Comparison of ENCODE assay signal across 14 cellular contexts in the genomic region with DNA sequence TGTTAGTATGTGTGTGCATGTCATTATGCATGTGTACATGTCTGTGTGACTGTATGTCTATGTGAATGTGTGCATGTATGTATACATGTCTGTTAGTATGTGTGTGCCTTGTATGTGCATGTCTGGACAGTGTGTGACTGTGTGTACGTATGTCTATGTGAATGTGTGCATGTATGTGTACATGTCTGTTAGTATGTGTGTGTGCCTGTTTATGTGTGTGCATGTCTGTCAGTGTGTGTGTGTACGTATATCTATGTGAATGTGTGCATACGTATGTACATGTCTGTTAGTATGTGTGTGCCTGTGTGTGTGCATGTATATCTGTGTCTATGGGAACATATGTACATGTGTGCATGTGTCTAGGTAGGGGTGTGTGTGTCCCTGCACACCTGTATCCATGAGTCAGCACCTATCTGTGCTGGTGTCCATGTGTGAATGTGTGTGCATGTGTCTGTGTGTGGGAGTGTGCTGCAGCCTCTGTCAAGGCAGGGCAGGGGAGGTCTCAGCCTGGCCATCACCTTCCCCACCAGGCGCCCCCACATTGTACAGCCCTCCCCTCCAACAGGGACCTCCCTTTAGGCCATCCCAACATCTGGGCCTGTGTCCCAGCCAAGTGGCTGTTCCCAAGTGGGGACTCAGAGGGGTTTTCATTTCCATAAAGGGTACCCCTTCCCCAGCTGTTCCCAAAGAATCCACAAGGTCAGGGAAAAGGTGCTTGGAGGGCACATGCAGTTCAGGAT. TPM values are rescaled to one million over a fixed set of nuclear protein-coding genes. Genes with fewer than 3 reads are reported as not detected.
DNase-seq lines count a peak whose midpoint lies in the region; ATAC-seq and TF ChIP-seq lines count a peak whose summit lies in the region.
"Had no signal": no experiment of that assay in that cellular context is flagged by ENCODE, and none has a peak within 500 bp of the region (broad histone marks: within the 10 kb centered on the region; RNA-seq: fewer than 3 reads in every experiment).

No MANE protein-coding gene starts in this region.

- H2BK20ac ChIP-seq in H9 (ENCODE audit: low read depth, low read length, poor library complexity, severe bottlenecking), result no peak overlapping the region

- H3K9me3 ChIP-seq in H9 (ENCODE audit: control insufficient read depth, low read depth, low read length), result no peaks in the 10 kb centered on the region
- no peaks in the 10 kb centered on the region for H3K9me3 ChIP-seq in WERI-Rb-1 (ENCODE audit: severe bottlenecking)
- H3K9me3 ChIP-seq in iPS DF 6.9 (ENCODE audit: control insufficient read depth, insufficient read depth, low read length), result no peaks in the 10 kb centered on the region
- H3K9me3 ChIP-seq: BE2C had no signal

- H2BK120ac ChIP-seq in H9 (ENCODE audit: low read depth, low read length, poor library complexity, severe bottlenecking), result peak overlapping the region; percentile 3

- H3K36me3 ChIP-seq in WERI-Rb-1 (peaks cover 10% of the 10 kb centered on the region), iPS DF 6.9 (ENCODE audit: control insufficient read depth, insufficient read depth, low read length) (no peaks in the 10 kb centered on the region; the same call in 1 of the 2 replicates)
- H3K36me3 ChIP-seq: BE2C had no signal

- no peak overlapping the region for H3K56ac ChIP-seq in H9 (ENCODE audit: insufficient read length, low read depth, low read length)

- H4K20me1 ChIP-seq in H9 (ENCODE audit: control insufficient read depth, insufficient read depth, insufficient read length), result peaks cover 2% of the 10 kb centered on the region

- H3K14ac ChIP-seq in H9 (ENCODE audit: insufficient read depth, low read length), result peak overlapping the region; percentile 83; the same call in 1 of the 2 replicates

- H3T11ph ChIP-seq in H9 (ENCODE audit: low read length), result no peak overlapping the region

- H3K23ac ChIP-seq in H9 (ENCODE audit: insufficient read length, low read depth, low read length), result peak overlapping the region; percentile 20

- H3K4ac ChIP-seq in H9 (ENCODE audit: low read depth, low read length), result no peak overlapping the region

- peaks cover 2% of the 10 kb centered on the region; the same call in 1 of the 2 replicates for H3K27me3 ChIP-seq in H9 (ENCODE audit: insufficient read depth, low read length)
- no peaks in the 10 kb centered on the region for H3K27me3 ChIP-seq in WERI-Rb-1 (ENCODE audit: insufficient read depth, low read depth, severe bottlenecking)
- H3K27me3 ChIP-seq in iPS DF 6.9 (ENCODE audit: control insufficient read depth, insufficient read depth, low read length), result peaks cover 3% of the 10 kb centered on the region; the same call in 1 of the 2 replicates

- H3K4me1 ChIP-seq in H9 (ENCODE audit: insufficient read depth, low read length), result peaks cover 14% of the 10 kb centered on the region; the same call in 1 of the 2 replicates
- peaks cover 19% of the 10 kb centered on the region for H3K4me1 ChIP-seq in iPS DF 6.9 (ENCODE audit: control insufficient read depth, insufficient read depth, low read length)

- no peak overlapping the region for H3K4me2 ChIP-seq in H9 (ENCODE audit: insufficient read depth, insufficient read length, low read length)

- H2BK15ac ChIP-seq in H9 (ENCODE audit: low read depth, low read length), result no peak overlapping the region

- H4K8ac ChIP-seq in H9 (replicated peaks; ENCODE audit: insufficient read length, low read depth, low read length), result peak overlapping the region; percentile 78

- H2AK5ac ChIP-seq in H9 (ENCODE audit: insufficient read length, low read length), result peak overlapping the region; percentile 58

- TF ChIP-seq CTCF in H9 (conservative IDR thresholded peaks at IDR 0.05) (no peak), WERI-Rb-1 (IDR thresholded peaks at IDR 0.05; ENCODE audit: low read depth, low read length) (no peak)

- H3K36me3 Mint-ChIP-seq in H9 (ENCODE audit: insufficient read depth in 1 of 3, low read depth in 3 of 3), result peaks cover 0 to 12% (median 10%) of the 10 kb centered on the region in 3 experiments; a peak in 4 of 7 replicates

- WGBS in H9 (ENCODE audit: extremely low coverage, insufficient read length, low lambda C conversion rate), result no CpG with 5 or more reads among the region's 4 CpGs
- no CpG with 5 or more reads among the region's 4 CpGs for WGBS in iPS DF 6.9 (ENCODE audit: insufficient coverage, insufficient read length)

- ATAC-seq in HG03442 (IDR thresholded peaks at IDR 0.05; ENCODE audit: unreplicated experiment), result no peak
- ATAC-seq in HG03095 (IDR thresholded peaks at IDR 0.05; ENCODE audit: unreplicated experiment), result no peak

- H2AFZ ChIP-seq in H9 (ENCODE audit: low read length), result no peak overlapping the region

- DNase-seq in H9 (peak; percentile 19), WERI-Rb-1 (no peak), iPS DF 6.9 (ENCODE audit: low read depth, low spot score) (no peak), posterior vena cava (ENCODE audit: low spot score) (peak; percentile 63), NCI-H1436 treated with DMSO at 0.1 percent for 48 hours (lab: John Stamatoyannopoulos, UW) (no peak), cortex of kidney (lab: John Stamatoyannopoulos, UW) (no peak)
- DNase-seq: activated CD4-positive, alpha-beta T cell treated with anti-CD3 and anti-CD28 coated beads, Interleukin-2, amount 10 ng/mL, durations not matched to agents 24 days and 14 days; amniotic stem cell; BE2C; NCI-H2029 treated with DMSO at 0.1 percent for 48 hours; NCI-H82 had no signal

- intact Hi-C loops in posterior vena cava (cut with DNase I), result loop anchor here in 1 of 2 donors (5.0 kb wide), 1 partner anchor 42 kb away; no protein-coding TSS in a partner anchor

- peaks cover 19% of the 10 kb centered on the region for H3K27me3 Mint-ChIP-seq in H9 (ENCODE audit: low read depth)

- no peak overlapping the region for H3K9ac ChIP-seq in H9 (ENCODE audit: extremely low read depth, insufficient read length, low read length)

- no peak overlapping the region for H4K91ac ChIP-seq in H9 (ENCODE audit: insufficient read length, low read depth, low read length)

- H3K23me2 ChIP-seq in H9 (ENCODE audit: insufficient read length, low read depth, low read length, poor library complexity, severe bottlenecking), result peaks cover 7% of the 10 kb centered on the region

- H2BK12ac ChIP-seq in H9 (ENCODE audit: insufficient read length, low read depth, low read length), result peak overlapping the region; percentile 41

- H2BK5ac ChIP-seq in H9 (ENCODE audit: insufficient read length, low read length), result no peak overlapping the region

- H3K27ac ChIP-seq in H9 (ENCODE audit: insufficient read length, low read depth, low read length), result peak overlapping the region; percentile 7
- peak overlapping the region; percentile 46 for H3K27ac ChIP-seq in WERI-Rb-1
- peak overlapping the region; percentile 2 for H3K27ac ChIP-seq in iPS DF 6.9 (ENCODE audit: low read length)

- H3K4me3 ChIP-seq in WERI-Rb-1 (ENCODE audit: low read depth, low read length), result no peak overlapping the region
- H3K4me3 ChIP-seq in iPS DF 6.9 (ENCODE audit: low read length), result no peak overlapping the region

- peak overlapping the region; percentile 48 for H4K5ac ChIP-seq in H9 (ENCODE audit: insufficient read length, low read depth, low read length)

- peaks cover 49 to 63% of the 10 kb centered on the region in 2 experiments for H3K4me1 Mint-ChIP-seq in H9

- peak overlapping the region; percentile 42 to 61; a peak in 3 of 5 replicates for H3K4me3 Mint-ChIP-seq in H9
- H3K4me3 Mint-ChIP-seq: activated CD4-positive, alpha-beta T cell treated with anti-CD3 and anti-CD28 coated beads, Interleukin-2, amount 10 ng/mL, durations not matched to agents 24 days and 14 days; T-helper 1 cell treated with Interleukin-12 subunit alpha and Interleukin-12 subunit beta and Interleukin-4 antibody, amounts not matched to agents 30 μg/mL and 1 μg/mL, for 36 hours had no signal

- H3K79me1 ChIP-seq in H9 (ENCODE audit: insufficient read depth, low read depth, low read length, poor library complexity, severe bottlenecking), result no peaks in the 10 kb centered on the region

- peak overlapping the region; percentile 68 for H3K18ac ChIP-seq in H9 (ENCODE audit: insufficient read length, low read depth, low read length)

- peak overlapping the region; percentile 96 to 99 (median 99); a peak in 6 of 7 replicates for H3K27ac Mint-ChIP-seq in H9
- H3K27ac Mint-ChIP-seq: activated CD4-positive, alpha-beta T cell treated with anti-CD3 and anti-CD28 coated beads, Interleukin-2, amount 10 ng/mL, durations not matched to agents 24 days and 14 days; T-helper 1 cell treated with Interleukin-12 subunit alpha and Interleukin-12 subunit beta and Interleukin-4 antibody, amounts not matched to agents 30 μg/mL and 1 μg/mL, for 36 hours had no signal

- H3K9me3 Mint-ChIP-seq in H9, result no peaks in the 10 kb centered on the region; a peak in 1 of 5 replicates

- no peaks in the 10 kb centered on the region; the same call in 1 of the 2 replicates for H3K79me2 ChIP-seq in H9 (ENCODE audit: insufficient read depth, low read length)

RNA-seq across cellular contexts. Expression of gene GAS6, which starts 4.4 kb away (rescaled TPM):
- total RNA-seq in H9 (2021) (19.5 and 20.5 TPM in 2 replicates), posterior vena cava (100 to 1,000 TPM; 201 to 215 TPM)

Comparison
In these comparisons a context has a peak if more than half of its experiments do, and no peak if none do; other contexts are left out.
1. DNase-seq: peak in H9 (single experiment) and posterior vena cava (single experiment); none in WERI-Rb-1 (single experiment), iPS DF 6.9 (single experiment), NCI-H1436 treated with DMSO at 0.1 percent for 48 hours (single experiment) and cortex of kidney (single experiment).
2. Peak in every context shown above with its lines, with median percentiles within 50 percentile points of each other: H3K27ac ChIP-seq.